ENCODE assay signal across 1 cellular context in the genomic region with DNA sequence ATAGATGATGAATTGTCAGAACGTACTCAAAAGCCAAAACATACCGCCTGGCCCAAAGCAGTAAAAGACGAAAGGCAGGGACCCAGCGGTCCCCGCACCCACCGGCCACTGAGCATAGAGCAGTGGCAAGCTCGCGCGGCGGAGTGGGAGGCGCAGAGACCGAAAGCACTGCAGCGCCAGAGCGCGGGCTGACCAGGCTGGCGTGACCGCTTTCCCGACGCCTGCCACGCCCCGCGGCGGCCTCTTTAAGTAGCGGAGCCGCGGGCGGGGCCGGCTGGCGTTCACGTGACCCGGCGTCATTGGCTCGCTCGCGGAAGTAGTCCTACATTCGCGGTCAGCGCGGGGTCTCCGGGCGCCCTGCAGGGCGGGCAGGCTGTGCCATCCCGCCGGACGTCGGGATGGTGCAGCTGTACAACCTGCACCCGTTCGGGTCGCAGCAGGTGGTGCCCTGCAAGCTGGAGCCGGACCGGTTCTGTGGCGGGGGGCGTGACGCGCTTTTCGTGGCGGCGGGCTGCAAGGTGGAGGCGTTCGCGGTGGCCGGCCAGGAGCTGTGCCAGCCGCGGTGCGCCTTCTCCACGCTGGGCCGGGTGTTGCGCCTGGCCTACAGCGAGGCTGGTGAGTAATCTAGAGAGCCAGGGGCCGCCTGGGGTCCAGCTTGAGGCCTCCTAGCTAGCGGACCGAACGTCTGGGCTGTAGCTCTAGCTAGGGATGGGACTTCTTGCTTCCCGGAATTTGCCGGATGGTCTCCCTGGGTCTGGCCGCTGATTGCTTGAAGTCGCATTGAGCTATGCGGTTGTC.
TF ChIP-seq lines count a peak whose summit lies in the region.

A gene with protein sequence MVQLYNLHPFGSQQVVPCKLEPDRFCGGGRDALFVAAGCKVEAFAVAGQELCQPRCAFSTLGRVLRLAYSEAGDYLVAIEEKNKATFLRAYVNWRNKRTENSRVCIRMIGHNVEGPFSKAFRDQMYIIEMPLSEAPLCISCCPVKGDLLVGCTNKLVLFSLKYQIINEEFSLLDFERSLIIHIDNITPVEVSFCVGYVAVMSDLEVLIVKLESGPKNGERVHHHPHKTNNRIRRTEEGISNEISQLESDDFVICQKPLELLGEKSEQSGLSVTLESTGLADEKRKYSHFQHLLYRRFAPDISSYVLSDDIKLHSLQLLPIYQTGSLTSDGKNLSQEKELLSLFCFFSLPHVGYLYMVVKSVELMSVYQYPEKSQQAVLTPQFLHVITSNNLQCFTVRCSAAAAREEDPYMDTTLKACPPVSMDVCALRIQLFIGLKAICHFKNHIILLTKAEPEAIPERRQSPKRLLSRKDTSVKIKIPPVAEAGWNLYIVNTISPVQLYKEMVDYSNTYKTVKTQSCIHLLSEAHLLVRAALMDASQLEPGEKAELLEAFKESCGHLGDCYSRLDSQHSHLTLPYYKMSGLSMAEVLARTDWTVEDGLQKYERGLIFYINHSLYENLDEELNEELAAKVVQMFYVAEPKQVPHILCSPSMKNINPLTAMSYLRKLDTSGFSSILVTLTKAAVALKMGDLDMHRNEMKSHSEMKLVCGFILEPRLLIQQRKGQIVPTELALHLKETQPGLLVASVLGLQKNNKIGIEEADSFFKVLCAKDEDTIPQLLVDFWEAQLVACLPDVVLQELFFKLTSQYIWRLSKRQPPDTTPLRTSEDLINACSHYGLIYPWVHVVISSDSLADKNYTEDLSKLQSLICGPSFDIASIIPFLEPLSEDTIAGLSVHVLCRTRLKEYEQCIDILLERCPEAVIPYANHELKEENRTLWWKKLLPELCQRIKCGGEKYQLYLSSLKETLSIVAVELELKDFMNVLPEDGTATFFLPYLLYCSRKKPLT (plus strand): TSS at position 313 of the 798 bp plus-strand sequence. CDS start 86 bp downstream, at position 399.

TF ChIP-seq in HepG2, 621 proteins besides CTCF, POLR2A, EP300 and RAD21 (continued from another document and continues in another):
- TF ChIP-seq, protein P1, sequence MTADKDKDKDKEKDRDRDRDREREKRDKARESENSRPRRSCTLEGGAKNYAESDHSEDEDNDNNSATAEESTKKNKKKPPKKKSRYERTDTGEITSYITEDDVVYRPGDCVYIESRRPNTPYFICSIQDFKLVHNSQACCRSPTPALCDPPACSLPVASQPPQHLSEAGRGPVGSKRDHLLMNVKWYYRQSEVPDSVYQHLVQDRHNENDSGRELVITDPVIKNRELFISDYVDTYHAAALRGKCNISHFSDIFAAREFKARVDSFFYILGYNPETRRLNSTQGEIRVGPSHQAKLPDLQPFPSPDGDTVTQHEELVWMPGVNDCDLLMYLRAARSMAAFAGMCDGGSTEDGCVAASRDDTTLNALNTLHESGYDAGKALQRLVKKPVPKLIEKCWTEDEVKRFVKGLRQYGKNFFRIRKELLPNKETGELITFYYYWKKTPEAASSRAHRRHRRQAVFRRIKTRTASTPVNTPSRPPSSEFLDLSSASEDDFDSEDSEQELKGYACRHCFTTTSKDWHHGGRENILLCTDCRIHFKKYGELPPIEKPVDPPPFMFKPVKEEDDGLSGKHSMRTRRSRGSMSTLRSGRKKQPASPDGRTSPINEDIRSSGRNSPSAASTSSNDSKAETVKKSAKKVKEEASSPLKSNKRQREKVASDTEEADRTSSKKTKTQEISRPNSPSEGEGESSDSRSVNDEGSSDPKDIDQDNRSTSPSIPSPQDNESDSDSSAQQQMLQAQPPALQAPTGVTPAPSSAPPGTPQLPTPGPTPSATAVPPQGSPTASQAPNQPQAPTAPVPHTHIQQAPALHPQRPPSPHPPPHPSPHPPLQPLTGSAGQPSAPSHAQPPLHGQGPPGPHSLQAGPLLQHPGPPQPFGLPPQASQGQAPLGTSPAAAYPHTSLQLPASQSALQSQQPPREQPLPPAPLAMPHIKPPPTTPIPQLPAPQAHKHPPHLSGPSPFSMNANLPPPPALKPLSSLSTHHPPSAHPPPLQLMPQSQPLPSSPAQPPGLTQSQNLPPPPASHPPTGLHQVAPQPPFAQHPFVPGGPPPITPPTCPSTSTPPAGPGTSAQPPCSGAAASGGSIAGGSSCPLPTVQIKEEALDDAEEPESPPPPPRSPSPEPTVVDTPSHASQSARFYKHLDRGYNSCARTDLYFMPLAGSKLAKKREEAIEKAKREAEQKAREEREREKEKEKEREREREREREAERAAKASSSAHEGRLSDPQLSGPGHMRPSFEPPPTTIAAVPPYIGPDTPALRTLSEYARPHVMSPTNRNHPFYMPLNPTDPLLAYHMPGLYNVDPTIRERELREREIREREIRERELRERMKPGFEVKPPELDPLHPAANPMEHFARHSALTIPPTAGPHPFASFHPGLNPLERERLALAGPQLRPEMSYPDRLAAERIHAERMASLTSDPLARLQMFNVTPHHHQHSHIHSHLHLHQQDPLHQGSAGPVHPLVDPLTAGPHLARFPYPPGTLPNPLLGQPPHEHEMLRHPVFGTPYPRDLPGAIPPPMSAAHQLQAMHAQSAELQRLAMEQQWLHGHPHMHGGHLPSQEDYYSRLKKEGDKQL (CRISPR knock-in tag; IDR thresholded peaks at IDR 0.05; ENCODE audit: low read depth) = 0 out of 2 replicates have a peak, but pooled peaks have one; percentile 2
- TF ChIP-seq KLF9 (CRISPR knock-in tag; IDR thresholded peaks at IDR 0.05; ENCODE audit: low read depth) (peak; percentile 93), SRSF9 (IDR thresholded peaks at IDR 0.05; ENCODE audit: borderline replicate concordance, insufficient read depth, low read depth, low read length, poor library complexity, severe bottlenecking) (no peak), ISL2 (CRISPR knock-in tag; IDR thresholded peaks at IDR 0.05) (peak; percentile 55), ZNF20 (CRISPR knock-in tag; IDR thresholded peaks at IDR 0.05) (peak; percentile 52; the same call in 1 of the 2 replicates), YY1 (IDR thresholded peaks at IDR 0.05; ENCODE audit: insufficient read depth, insufficient replicate concordance, low read depth, low read length) (peak; percentile 34), POGZ (CRISPR knock-in tag; IDR thresholded peaks at IDR 0.05) (peak; percentile 100), CHCHD3 (CRISPR knock-in tag; IDR thresholded peaks at IDR 0.05) (peak; percentile 91), ZBTB38 (CRISPR knock-in tag; IDR thresholded peaks at IDR 0.05) (peak; percentile 80), ZNF879 (CRISPR knock-in tag; IDR thresholded peaks at IDR 0.05) (0 out of 2 replicates have a peak, but pooled peaks have one; percentile 56), ZBTB21 (CRISPR knock-in tag; IDR thresholded peaks at IDR 0.05) (no peak), HDAC2 (CRISPR knock-in tag; IDR thresholded peaks at IDR 0.05) (peak; percentile 42; the same call in 1 of the 2 replicates), SNAPC2 (CRISPR knock-in tag; IDR thresholded peaks at IDR 0.05) (0 out of 2 replicates have a peak, but pooled peaks have one; percentile 78), SKI (IDR thresholded peaks at IDR 0.05; ENCODE audit: partially characterized antibody) (peak; percentile 22), MED13 (CRISPR knock-in tag; IDR thresholded peaks at IDR 0.05) (peak; percentile 72; the same call in 1 of the 2 replicates), ARID2 (CRISPR knock-in tag; IDR thresholded peaks at IDR 0.05; ENCODE audit: borderline replicate concordance) (peak; percentile 72; the same call in 1 of the 2 replicates), RXRB (CRISPR knock-in tag; IDR thresholded peaks at IDR 0.05; ENCODE audit: borderline replicate concordance) (peak; percentile 41; the same call in 1 of the 2 replicates), RFXAP (CRISPR knock-in tag; IDR thresholded peaks at IDR 0.05; ENCODE audit: borderline replicate concordance) (peak; percentile 84), SAFB2 (CRISPR knock-in tag; IDR thresholded peaks at IDR 0.05; ENCODE audit: borderline replicate concordance, low read depth) (0 out of 2 replicates have a peak, but pooled peaks have one; percentile 48), MAF1 (CRISPR knock-in tag; IDR thresholded peaks at IDR 0.05; ENCODE audit: borderline replicate concordance) (peak; percentile 70; the same call in 1 of the 2 replicates), ONECUT2 (CRISPR knock-in tag; IDR thresholded peaks at IDR 0.05) (no peak), ZNF337 (CRISPR knock-in tag; IDR thresholded peaks at IDR 0.05; ENCODE audit: borderline replicate concordance, low read depth) (peak; percentile 47; the same call in 1 of the 2 replicates), ZNF564 (CRISPR knock-in tag; IDR thresholded peaks at IDR 0.05) (0 out of 2 replicates have a peak, but pooled peaks have one; percentile 61), TBX3 (IDR thresholded peaks at IDR 0.05; ENCODE audit: borderline replicate concordance) (no peak), MAFG (CRISPR knock-in tag; IDR thresholded peaks at IDR 0.05) (no peak), ZNF224 (CRISPR knock-in tag; IDR thresholded peaks at IDR 0.05) (peak; percentile 64; the same call in 1 of the 2 replicates), ZNF446 (CRISPR knock-in tag; IDR thresholded peaks at IDR 0.05) (0 out of 2 replicates have a peak, but pooled peaks have one; percentile 51), ZNF550 (CRISPR knock-in tag; IDR thresholded peaks at IDR 0.05; ENCODE audit: borderline replicate concordance) (no peak; the same call in 1 of the 2 replicates), ZMYM3 (CRISPR knock-in tag; IDR thresholded peaks at IDR 0.05) (peak; percentile 70), ZNF121 (CRISPR knock-in tag; IDR thresholded peaks at IDR 0.05) (peak; percentile 57; the same call in 1 of the 2 replicates), BRCA1 (CRISPR knock-in tag; IDR thresholded peaks at IDR 0.05) (no peak; the same call in 1 of the 2 replicates), CBX5 (CRISPR knock-in tag; IDR thresholded peaks at IDR 0.05; ENCODE audit: borderline replicate concordance) (no peak; the same call in 1 of the 2 replicates)
- TF ChIP-seq, protein P2, sequence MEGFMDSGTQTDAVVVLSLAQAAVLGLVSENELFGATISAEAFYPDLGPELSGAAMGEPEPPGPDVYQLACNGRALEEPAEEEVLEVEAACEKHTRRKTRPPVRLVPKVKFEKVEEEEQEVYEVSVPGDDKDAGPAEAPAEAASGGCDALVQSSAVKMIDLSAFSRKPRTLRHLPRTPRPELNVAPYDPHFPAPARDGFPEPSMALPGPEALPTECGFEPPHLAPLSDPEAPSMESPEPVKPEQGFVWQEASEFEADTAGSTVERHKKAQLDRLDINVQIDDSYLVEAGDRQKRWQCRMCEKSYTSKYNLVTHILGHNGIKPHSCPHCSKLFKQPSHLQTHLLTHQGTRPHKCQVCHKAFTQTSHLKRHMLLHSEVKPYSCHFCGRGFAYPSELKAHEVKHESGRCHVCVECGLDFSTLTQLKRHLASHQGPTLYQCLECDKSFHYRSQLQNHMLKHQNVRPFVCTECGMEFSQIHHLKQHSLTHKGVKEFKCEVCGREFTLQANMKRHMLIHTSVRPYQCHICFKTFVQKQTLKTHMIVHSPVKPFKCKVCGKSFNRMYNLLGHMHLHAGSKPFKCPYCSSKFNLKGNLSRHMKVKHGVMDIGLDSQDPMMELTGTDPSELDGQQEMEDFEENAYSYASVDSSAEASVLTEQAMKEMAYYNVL (CRISPR knock-in tag; IDR thresholded peaks at IDR 0.05; ENCODE audit: borderline replicate concordance) = no peak; the same call in none of the 2 replicates
- TF ChIP-seq, protein P3, sequence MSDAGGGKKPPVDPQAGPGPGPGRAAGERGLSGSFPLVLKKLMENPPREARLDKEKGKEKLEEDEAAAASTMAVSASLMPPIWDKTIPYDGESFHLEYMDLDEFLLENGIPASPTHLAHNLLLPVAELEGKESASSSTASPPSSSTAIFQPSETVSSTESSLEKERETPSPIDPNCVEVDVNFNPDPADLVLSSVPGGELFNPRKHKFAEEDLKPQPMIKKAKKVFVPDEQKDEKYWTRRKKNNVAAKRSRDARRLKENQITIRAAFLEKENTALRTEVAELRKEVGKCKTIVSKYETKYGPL (CRISPR knock-in tag; IDR thresholded peaks at IDR 0.05) = peak; percentile 51; the same call in 1 of the 2 replicates
- TF ChIP-seq, protein P4, sequence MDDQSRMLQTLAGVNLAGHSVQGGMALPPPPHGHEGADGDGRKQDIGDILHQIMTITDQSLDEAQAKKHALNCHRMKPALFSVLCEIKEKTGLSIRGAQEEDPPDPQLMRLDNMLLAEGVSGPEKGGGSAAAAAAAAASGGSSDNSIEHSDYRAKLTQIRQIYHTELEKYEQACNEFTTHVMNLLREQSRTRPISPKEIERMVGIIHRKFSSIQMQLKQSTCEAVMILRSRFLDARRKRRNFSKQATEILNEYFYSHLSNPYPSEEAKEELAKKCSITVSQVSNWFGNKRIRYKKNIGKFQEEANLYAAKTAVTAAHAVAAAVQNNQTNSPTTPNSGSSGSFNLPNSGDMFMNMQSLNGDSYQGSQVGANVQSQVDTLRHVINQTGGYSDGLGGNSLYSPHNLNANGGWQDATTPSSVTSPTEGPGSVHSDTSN (CRISPR knock-in tag; IDR thresholded peaks at IDR 0.05; ENCODE audit: borderline replicate concordance) = peak; percentile 53; the same call in 1 of the 2 replicates
- TF ChIP-seq, protein P5, sequence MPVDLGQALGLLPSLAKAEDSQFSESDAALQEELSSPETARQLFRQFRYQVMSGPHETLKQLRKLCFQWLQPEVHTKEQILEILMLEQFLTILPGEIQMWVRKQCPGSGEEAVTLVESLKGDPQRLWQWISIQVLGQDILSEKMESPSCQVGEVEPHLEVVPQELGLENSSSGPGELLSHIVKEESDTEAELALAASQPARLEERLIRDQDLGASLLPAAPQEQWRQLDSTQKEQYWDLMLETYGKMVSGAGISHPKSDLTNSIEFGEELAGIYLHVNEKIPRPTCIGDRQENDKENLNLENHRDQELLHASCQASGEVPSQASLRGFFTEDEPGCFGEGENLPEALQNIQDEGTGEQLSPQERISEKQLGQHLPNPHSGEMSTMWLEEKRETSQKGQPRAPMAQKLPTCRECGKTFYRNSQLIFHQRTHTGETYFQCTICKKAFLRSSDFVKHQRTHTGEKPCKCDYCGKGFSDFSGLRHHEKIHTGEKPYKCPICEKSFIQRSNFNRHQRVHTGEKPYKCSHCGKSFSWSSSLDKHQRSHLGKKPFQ (CRISPR knock-in tag; IDR thresholded peaks at IDR 0.05; ENCODE audit: insufficient replicate concordance) = peak; percentile 45
- TF ChIP-seq, protein P6, sequence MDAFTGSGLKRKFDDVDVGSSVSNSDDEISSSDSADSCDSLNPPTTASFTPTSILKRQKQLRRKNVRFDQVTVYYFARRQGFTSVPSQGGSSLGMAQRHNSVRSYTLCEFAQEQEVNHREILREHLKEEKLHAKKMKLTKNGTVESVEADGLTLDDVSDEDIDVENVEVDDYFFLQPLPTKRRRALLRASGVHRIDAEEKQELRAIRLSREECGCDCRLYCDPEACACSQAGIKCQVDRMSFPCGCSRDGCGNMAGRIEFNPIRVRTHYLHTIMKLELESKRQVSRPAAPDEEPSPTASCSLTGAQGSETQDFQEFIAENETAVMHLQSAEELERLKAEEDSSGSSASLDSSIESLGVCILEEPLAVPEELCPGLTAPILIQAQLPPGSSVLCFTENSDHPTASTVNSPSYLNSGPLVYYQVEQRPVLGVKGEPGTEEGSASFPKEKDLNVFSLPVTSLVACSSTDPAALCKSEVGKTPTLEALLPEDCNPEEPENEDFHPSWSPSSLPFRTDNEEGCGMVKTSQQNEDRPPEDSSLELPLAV (CRISPR knock-in tag; conservative IDR thresholded peaks at IDR 0.05; ENCODE audit: low read depth) = no peak
- TF ChIP-seq, protein P7, sequence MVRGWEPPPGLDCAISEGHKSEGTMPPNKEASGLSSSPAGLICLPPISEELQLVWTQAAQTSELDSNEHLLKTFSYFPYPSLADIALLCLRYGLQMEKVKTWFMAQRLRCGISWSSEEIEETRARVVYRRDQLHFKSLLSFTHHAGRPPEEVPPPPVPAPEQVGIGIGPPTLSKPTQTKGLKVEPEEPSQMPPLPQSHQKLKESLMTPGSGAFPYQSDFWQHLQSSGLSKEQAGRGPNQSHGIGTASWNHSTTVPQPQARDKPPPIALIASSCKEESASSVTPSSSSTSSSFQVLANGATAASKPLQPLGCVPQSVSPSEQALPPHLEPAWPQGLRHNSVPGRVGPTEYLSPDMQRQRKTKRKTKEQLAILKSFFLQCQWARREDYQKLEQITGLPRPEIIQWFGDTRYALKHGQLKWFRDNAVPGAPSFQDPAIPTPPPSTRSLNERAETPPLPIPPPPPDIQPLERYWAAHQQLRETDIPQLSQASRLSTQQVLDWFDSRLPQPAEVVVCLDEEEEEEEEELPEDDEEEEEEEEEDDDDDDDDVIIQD (CRISPR knock-in tag; IDR thresholded peaks at IDR 0.05; ENCODE audit: low read depth) = peak; percentile 83; the same call in 1 of the 2 replicates
